In genomic region chr6:161956082-161956481, GRCh38 we compare ENCODE assay signal across 8 cellular contexts.
"Had no signal": no experiment of that assay in that cellular context is flagged by ENCODE, and none has a peak within 500 bp of the region (broad histone marks: within the 10 kb centered on the region; RNA-seq: fewer than 3 reads in every experiment).

No MANE protein-coding gene starts in this region.

- DNase-seq: GOT3, H9, HCEC 1CT, KBM-7 had no signal

- H3K27me3 Mint-ChIP-seq: IgD-negative memory B cell had no signal

- H3K9me3 Mint-ChIP-seq: H9 had no signal

- ATAC-seq: HepG2 had no signal

- H3K4me1 Mint-ChIP-seq: IgD-negative memory B cell had no signal

- H3K27ac Mint-ChIP-seq: H9, IgD-negative memory B cell had no signal

- H3K27ac ChIP-seq: HL-60 had no signal

- H3K4me3 Mint-ChIP-seq: H9, IgD-negative memory B cell had no signal

- FAIRE-seq: H54, HepG2 had no signal
